9 cellular contexts compared by ENCODE assay signal in the genomic region with DNA sequence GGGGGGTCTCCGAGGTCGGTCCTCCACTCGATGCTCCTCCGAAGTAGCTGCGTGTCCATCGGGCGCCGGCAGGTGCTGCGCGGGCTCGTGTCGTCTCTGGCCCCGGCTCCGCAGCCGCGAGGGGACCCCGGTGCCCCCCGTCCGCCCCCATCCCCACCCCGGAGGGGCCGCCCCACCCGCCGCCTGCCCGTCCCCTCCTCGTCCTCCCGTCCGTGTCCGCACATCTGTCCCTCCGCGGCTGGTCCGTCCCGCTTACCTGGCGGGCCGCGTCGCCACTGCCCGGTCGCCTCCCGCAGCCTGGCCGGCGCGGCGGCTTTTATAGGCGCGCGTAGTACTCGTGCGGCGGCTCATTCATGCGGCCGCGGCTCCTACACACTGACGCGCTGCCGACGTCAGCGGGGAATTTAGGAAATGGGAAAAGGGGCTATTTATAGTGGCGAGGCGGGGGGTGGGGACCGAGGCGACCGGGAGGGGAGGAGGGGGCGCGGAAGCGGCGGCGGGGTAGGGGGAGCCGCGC. TPM values are rescaled to one million over a fixed set of nuclear protein-coding genes. Genes with fewer than 3 reads are reported as not detected.
DNase-seq lines count a peak whose midpoint lies in the region; ATAC-seq, FAIRE-seq and TF ChIP-seq lines count a peak whose summit lies in the region.
"Had no signal": no experiment of that assay in that cellular context is flagged by ENCODE, and none has a peak within 500 bp of the region (broad histone marks: within the 10 kb centered on the region; RNA-seq: fewer than 3 reads in every experiment).

No MANE protein-coding gene starts in this region.

- no peaks in the 10 kb centered on the region; the same call in 2 of the 3 replicates for H3K36me3 Mint-ChIP-seq in GM23338 (ENCODE audit: low read depth)
- H3K36me3 Mint-ChIP-seq in HFFc6 (ENCODE audit: low read depth): no peaks in the 10 kb centered on the region

- H4K20me1 ChIP-seq in GM23338 (replicated peaks; ENCODE audit: insufficient read depth) (no peaks in the 10 kb centered on the region; the same call in 1 of the 2 replicates), HepG2 (ENCODE audit: insufficient read depth, low read length) (peaks cover 18% of the 10 kb centered on the region; the same call in 1 of the 2 replicates)

- in situ Hi-C loops in ACHN (cut with HindIII; ENCODE audit: low pct_ligation_motif_present, low pct_unique_long_range_greater_than_20kb, low sequenced_read_pairs): no loop called here
- in situ Hi-C loops in HepG2 (cut with HindIII; ENCODE audit: extremely low pct_ligation_motif_present, low pct_unique_long_range_greater_than_20kb): no loop called here

- POLR2A ChIA-PET in HepG2 (lab: Yijun Ruan, JAX): no interaction called here

- no peak for FAIRE-seq in HepG2 (lab: Jason Lieb, UNC)

- peak overlapping the region; percentile 73 for H3K4me2 ChIP-seq in GM23338
- peak overlapping the region; percentile 65 for H3K4me2 ChIP-seq in HepG2 (ENCODE audit: low read depth, low read length)

- H3F3A ChIP-seq in GM23338 (replicated peaks; ENCODE audit: low read depth): peaks cover 12% of the 10 kb centered on the region; the same call in 1 of the 2 replicates

- peaks cover 6% of the 10 kb centered on the region; the same call in 1 of the 2 replicates for H3K4me1 ChIP-seq in GM23338 (ENCODE audit: insufficient read depth)
- H3K4me1 ChIP-seq in adrenal gland (replicated peaks in 1 of 2): peaks cover 23 to 42% of the 10 kb centered on the region in 2 donors
- peaks cover 37% of the 10 kb centered on the region for H3K4me1 ChIP-seq in HepG2 (ENCODE audit: insufficient read depth, low read length)

- H3K27ac ChIP-seq in GM23338 (ENCODE audit: low read depth): no peak overlapping the region
- H3K27ac ChIP-seq in adrenal gland: peak overlapping the region in 2 of 5 donors; percentile 24 to 67
- no peak overlapping the region for H3K27ac ChIP-seq in HepG2 (ENCODE audit: extremely low read length, insufficient read depth, low read length)

- H3K27me3 Mint-ChIP-seq in GM23338 (ENCODE audit: insufficient read depth, low read depth, poor library complexity) (peaks cover 58% of the 10 kb centered on the region), HFFc6 (ENCODE audit: insufficient read depth) (peaks cover 2% of the 10 kb centered on the region; the same call in 1 of the 2 replicates)

- 1% methylated on average over 13 to 69 of the region's 69 CpGs; no CpG with 5 or more reads in 1 of the 4 donors for WGBS in adrenal gland, 4 donors
- WGBS in HepG2 (ENCODE audit: low lambda C conversion rate): 11% methylated on average over 22 of the region's 69 CpGs

- no peaks in the 10 kb centered on the region; the same call in 2 of the 3 replicates for H3K9me3 Mint-ChIP-seq in GM23338
- no peaks in the 10 kb centered on the region for H3K9me3 Mint-ChIP-seq in HFFc6

- CTCF ChIA-PET in HepG2 (lab: Yijun Ruan, JAX; ENCODE audit: low intra/inter-chr PET ratio, low total read pairs): no interaction called here

- H3K9ac ChIP-seq in HepG2 (ENCODE audit: insufficient read depth, low read depth, low read length): no peak overlapping the region

- TF ChIP-seq POLR2A in adrenal gland (IDR thresholded peaks at IDR 0.05) (peak; percentile 33 to 41), HepG2 (IDR thresholded peaks at IDR 0.05; ENCODE audit: insufficient read depth in 1 of 2, low read depth in 2 of 2, low read length in 2 of 2) (no peak)

- H3K4me3 ChIP-seq in GM23338 (peak overlapping the region; percentile 50), adrenal gland (peak overlapping the region in 2 of 4 donors; percentile 37 to 73), HepG2 (replicated peaks in 1 of 3; ENCODE audit: insufficient read depth in 1 of 3, low read depth in 2 of 3, low read length in 3 of 3) (peak overlapping the region; percentile 47 to 82 (median 49); a peak in 5 of 6 replicates)

- TF ChIP-seq EP300 in HepG2 (IDR thresholded peaks at IDR 0.05; ENCODE audit: low read depth in 2 of 2, low read length in 2 of 2): no peak
- no peak for TF ChIP-seq EP300 in HepG2 (CRISPR knock-in tag; IDR thresholded peaks at IDR 0.05; ENCODE audit: borderline replicate concordance)

- DNase-seq in ACHN (peak; percentile 40), GM23338 (ENCODE audit: low spot score) (peak; percentile 77), adrenal gland (peak in 5 of 7 donors; percentile 52 to 79 (median 60)), HepG2 (ENCODE audit: low spot score) (no peak), HFFc6 (no peak), SK-N-DZ (ENCODE audit: low spot score) (no peak), hippocampal formation (lab: John Stamatoyannopoulos, UW) (no peak)

- H3K4me1 Mint-ChIP-seq in GM23338 (no peaks in the 10 kb centered on the region; the same call in 2 of the 3 replicates), HFFc6 (ENCODE audit: low read depth) (peaks cover 22% of the 10 kb centered on the region)

- no peaks in the 10 kb centered on the region for H3K79me2 ChIP-seq in GM23338 (replicated peaks; ENCODE audit: insufficient read depth)
- H3K79me2 ChIP-seq in HepG2 (ENCODE audit: insufficient read depth, low read length): no peaks in the 10 kb centered on the region

- no peak overlapping the region for H2AFZ ChIP-seq in GM23338
- no peak overlapping the region for H2AFZ ChIP-seq in HepG2 (ENCODE audit: low read length)

- peaks cover 92% of the 10 kb centered on the region for H3K27me3 ChIP-seq in GM23338 (ENCODE audit: insufficient read depth)
- no peaks in the 10 kb centered on the region for H3K27me3 ChIP-seq in adrenal gland
- H3K27me3 ChIP-seq in HepG2 (ENCODE audit: control insufficient read depth in 1 of 2, insufficient read depth in 2 of 2, low read length in 2 of 2): peaks cover 4 to 28% of the 10 kb centered on the region in 2 experiments; a peak in 4 of 5 replicates

- no peaks in the 10 kb centered on the region for H3K9me3 ChIP-seq in adrenal gland (replicated peaks in 1 of 3)
- no peaks in the 10 kb centered on the region for H3K9me3 ChIP-seq in HepG2 (ENCODE audit: low read length)

- no peaks in the 10 kb centered on the region for H3K9me2 ChIP-seq in GM23338 (ENCODE audit: insufficient read depth)

- no peak for TF ChIP-seq RAD21 in HepG2 (CRISPR knock-in tag; IDR thresholded peaks at IDR 0.05)

- ATAC-seq in GM23338 (0 out of 3 replicates have a peak, but pooled peaks have one; percentile 1), HepG2 (no peak), HG03342 (IDR thresholded peaks at IDR 0.05; ENCODE audit: unreplicated experiment) (no peak)

- H3K4me3 Mint-ChIP-seq in GM23338 (peak overlapping the region; percentile 55; the same call in 2 of the 3 replicates), HFFc6 (no peak overlapping the region)

- TF ChIP-seq CTCF in GM23338 (conservative IDR thresholded peaks at IDR 0.05; ENCODE audit: low read depth in 2 of 2) (no peak), adrenal gland (IDR thresholded peaks at IDR 0.05) (peak in 1 of 6 experiments; percentile 19), HepG2 (CRISPR knock-in tag; IDR thresholded peaks at IDR 0.05) (no peak), HFFc6 (IDR thresholded peaks at IDR 0.05) (no peak; the same call in none of the 2 replicates)

- H3K27ac Mint-ChIP-seq in GM23338 (no peak overlapping the region), HFFc6 (no peak overlapping the region)

- BruUV-seq in HepG2 (replicated peaks; lab: Mats Ljungman, UMichigan): no TSS peak

- no peaks in the 10 kb centered on the region for H3K36me3 ChIP-seq in GM23338 (ENCODE audit: insufficient read depth)
- no peaks in the 10 kb centered on the region for H3K36me3 ChIP-seq in adrenal gland (replicated peaks in 1 of 2)
- no peaks in the 10 kb centered on the region for H3K36me3 ChIP-seq in HepG2 (replicated peaks in 1 of 2; ENCODE audit: control insufficient read depth in 1 of 2, insufficient read depth in 2 of 2, low read length in 2 of 2)

- intact Hi-C loops in adrenal gland (cut with DNase I) (loop anchor here (10.0 kb wide), 2 partner anchors 124 to 234 kb away; no protein-coding TSS in a partner anchor), HepG2 (cut with micrococcal nuclease; ENCODE audit: unreplicated experiment) (no loop called here)

RNA-seq across cellular contexts. Expression of gene HIC1, which starts 4.0 kb away (rescaled TPM):
- total RNA-seq in GM23338 (2014; rRNA removed; shearing (Covaris generic)): 0.17 TPM in 1 of 2 replicates, not detected in the other
- polyA plus RNA-seq in GM23338 (2016; fragmentation: Nextera tagmentation; extraction: Ambion mirVana) (0.23 and 0.26 TPM in 2 replicates), adrenal gland (10 to 100 TPM in 1 of 3 donors, 1 to 10 TPM in 1, under 1 TPM in 1; 0.92 to 16.7 (median 7.7) TPM), HepG2 (2011; rRNA removed) (0.04 and 0.10 TPM in 2 replicates)
- total RNA-seq in adrenal gland (10 to 100 TPM in 7 of 8 donors, 1 to 10 TPM in 1; 9.8 to 61.8 (median 31.5) TPM), HepG2 (2016; rRNA removed; fragmentation: Illumina TruSeq; extraction: Trizol) (0.31 TPM in 1 of 2 replicates, not detected in the other)
- not detected in 2 replicates for total RNA-seq in HepG2 (2016; cell fraction: cytosol; rRNA removed; fragmentation: Illumina TruSeq; extraction: Trizol; ENCODE audit: low read depth)
- 0.12 and 0.26 TPM in 2 replicates for total RNA-seq in HepG2 (2016; cell fraction: insoluble cytoplasmic fraction; rRNA removed; fragmentation: Illumina TruSeq; extraction: Trizol)
- total RNA-seq in HepG2 (2016; cell fraction: membrane; rRNA removed; fragmentation: Illumina TruSeq; extraction: Trizol): 0.06 and 0.07 TPM in 2 replicates
- not detected in 2 replicates for total RNA-seq in HepG2 (2016; cell fraction: nucleus; rRNA removed; fragmentation: Illumina TruSeq; extraction: Trizol)
- 0.09 and 0.12 TPM in 2 replicates for polyA plus RNA-seq in HepG2 (2011; cell fraction: cytosol; rRNA removed)
- polyA plus RNA-seq in HepG2 (2011; cell fraction: nucleus; rRNA removed): 1.1 and 1.2 TPM in 2 replicates
- 0.23 and 0.39 TPM in 2 replicates for polyA plus RNA-seq in HepG2 (2012)
- not detected in 2 replicates for polyA plus RNA-seq in HepG2 (2016; cell fraction: cytosol; fragmentation: Illumina TruSeq; extraction: Trizol; ENCODE audit: low read depth)
- 0.08 TPM in 1 of 2 replicates, not detected in the other for polyA plus RNA-seq in HepG2 (2016; cell fraction: insoluble cytoplasmic fraction; fragmentation: Illumina TruSeq; extraction: Trizol; ENCODE audit: low read depth)
- 0.06 and 0.09 TPM in 2 replicates for polyA plus RNA-seq in HepG2 (2016; cell fraction: membrane; fragmentation: Illumina TruSeq; extraction: Trizol; ENCODE audit: low read depth)
- polyA plus RNA-seq in HepG2 (2016; cell fraction: nucleus; fragmentation: Illumina TruSeq; extraction: Trizol; ENCODE audit: insufficient read depth, low read depth): 0.84 TPM in 1 of 2 replicates, not detected in the other
- polyA minus RNA-seq in HepG2 (2011; rRNA and poly(A)+ RNA removed; ENCODE audit: low replicate concordance): 0.12 and 0.56 TPM in 2 replicates
- polyA minus RNA-seq in HepG2 (2011; cell fraction: cytosol; rRNA and poly(A)+ RNA removed): not detected in 2 replicates
- 0.12 and 0.13 TPM in 2 replicates for polyA minus RNA-seq in HepG2 (2011; cell fraction: nucleus; rRNA and poly(A)+ RNA removed)
- total RNA-seq in HFFc6 (2021; fragmentation: NEBNext Ultra II Directional; extraction: Animal tissue kit (Norgen Biotek cat#: 25700)): 10 to 100 TPM; 42.7 to 51.9 (median 48.0) TPM
- polyA plus RNA-seq in SK-N-DZ (2014; cell fraction: cytosol; rRNA removed): 0.89 and 4.4 TPM in 2 replicates
- polyA plus RNA-seq in SK-N-DZ (2014; cell fraction: nucleus; rRNA removed): 9.0 and 14.7 TPM in 2 replicates

RNA-seq across cellular contexts. Expression of gene OVCA2, which starts 9.1 kb away (rescaled TPM):
- total RNA-seq in GM23338 (2014; rRNA removed; shearing (Covaris generic)): 21.3 and 24.8 TPM in 2 replicates
- 14.9 and 15.9 TPM in 2 replicates for polyA plus RNA-seq in GM23338 (2016; fragmentation: Nextera tagmentation; extraction: Ambion mirVana)
- total RNA-seq in adrenal gland: 10 to 100 TPM; 37.2 to 75.9 (median 55.6) TPM
- polyA plus RNA-seq in adrenal gland: 100 to 1,000 TPM in 2 of 3 donors, 10 to 100 TPM in 1; 57.5 to 155 (median 102) TPM
- total RNA-seq in HepG2 (2016; rRNA removed; fragmentation: Illumina TruSeq; extraction: Trizol): 28.2 and 28.5 TPM in 2 replicates
- total RNA-seq in HepG2 (2016; cell fraction: cytosol; rRNA removed; fragmentation: Illumina TruSeq; extraction: Trizol; ENCODE audit: low read depth): 14.6 and 20.0 TPM in 2 replicates
- total RNA-seq in HepG2 (2016; cell fraction: insoluble cytoplasmic fraction; rRNA removed; fragmentation: Illumina TruSeq; extraction: Trizol): 30.5 and 31.5 TPM in 2 replicates
- 29.3 and 32.1 TPM in 2 replicates for total RNA-seq in HepG2 (2016; cell fraction: membrane; rRNA removed; fragmentation: Illumina TruSeq; extraction: Trizol)
- total RNA-seq in HepG2 (2016; cell fraction: nucleus; rRNA removed; fragmentation: Illumina TruSeq; extraction: Trizol): 13.5 and 15.0 TPM in 2 replicates
- polyA plus RNA-seq in HepG2 (2011; rRNA removed): 23.7 and 30.7 TPM in 2 replicates
- 28.7 and 32.0 TPM in 2 replicates for polyA plus RNA-seq in HepG2 (2011; cell fraction: cytosol; rRNA removed)
- 12.2 and 17.3 TPM in 2 replicates for polyA plus RNA-seq in HepG2 (2011; cell fraction: nucleus; rRNA removed)
- 7.1 and 10.8 TPM in 2 replicates for polyA plus RNA-seq in HepG2 (2012)
- 21.4 and 25.7 TPM in 2 replicates for polyA plus RNA-seq in HepG2 (2016; cell fraction: cytosol; fragmentation: Illumina TruSeq; extraction: Trizol; ENCODE audit: low read depth)
- 30.2 and 32.2 TPM in 2 replicates for polyA plus RNA-seq in HepG2 (2016; cell fraction: insoluble cytoplasmic fraction; fragmentation: Illumina TruSeq; extraction: Trizol; ENCODE audit: low read depth)
- 25.8 and 29.0 TPM in 2 replicates for polyA plus RNA-seq in HepG2 (2016; cell fraction: membrane; fragmentation: Illumina TruSeq; extraction: Trizol; ENCODE audit: low read depth)
- 19.9 and 28.4 TPM in 2 replicates for polyA plus RNA-seq in HepG2 (2016; cell fraction: nucleus; fragmentation: Illumina TruSeq; extraction: Trizol; ENCODE audit: insufficient read depth, low read depth)
- 18.1 and 38.8 TPM in 2 replicates for polyA minus RNA-seq in HepG2 (2011; rRNA and poly(A)+ RNA removed; ENCODE audit: low replicate concordance)
- 2.6 and 5.9 TPM in 2 replicates for polyA minus RNA-seq in HepG2 (2011; cell fraction: cytosol; rRNA and poly(A)+ RNA removed)
- polyA minus RNA-seq in HepG2 (2011; cell fraction: nucleus; rRNA and poly(A)+ RNA removed): 1.7 TPM in 1 of 2 replicates, not detected in the other
- 10 to 100 TPM; 39.5 to 44.3 (median 41.7) TPM for total RNA-seq in HFFc6 (2021; fragmentation: NEBNext Ultra II Directional; extraction: Animal tissue kit (Norgen Biotek cat#: 25700))
- polyA plus RNA-seq in SK-N-DZ (2014; cell fraction: cytosol; rRNA removed): 40.6 and 46.7 TPM in 2 replicates
- polyA plus RNA-seq in SK-N-DZ (2014; cell fraction: nucleus; rRNA removed): 28.2 and 44.6 TPM in 2 replicates

RNA-seq across cellular contexts. Expression of gene DPH1, which starts 21.0 kb away (rescaled TPM):
- total RNA-seq in GM23338 (2014; rRNA removed; shearing (Covaris generic)): 22.3 and 28.2 TPM in 2 replicates
- polyA plus RNA-seq in GM23338 (2016; fragmentation: Nextera tagmentation; extraction: Ambion mirVana) (9.0 and 11.8 TPM in 2 replicates), adrenal gland (100 to 1,000 TPM in 1 of 3 donors, 10 to 100 TPM in 2; 34.3 to 100 (median 69.7) TPM), HepG2 (2011; rRNA removed) (42.8 and 49.5 TPM in 2 replicates)
- total RNA-seq in adrenal gland (10 to 100 TPM; 37.7 to 65.3 (median 57.7) TPM), HepG2 (2016; rRNA removed; fragmentation: Illumina TruSeq; extraction: Trizol) (14.5 and 25.3 TPM in 2 replicates)
- 12.1 and 14.2 TPM in 2 replicates for total RNA-seq in HepG2 (2016; cell fraction: cytosol; rRNA removed; fragmentation: Illumina TruSeq; extraction: Trizol; ENCODE audit: low read depth)
- total RNA-seq in HepG2 (2016; cell fraction: insoluble cytoplasmic fraction; rRNA removed; fragmentation: Illumina TruSeq; extraction: Trizol): 12.8 and 22.5 TPM in 2 replicates
- 10.3 and 14.0 TPM in 2 replicates for total RNA-seq in HepG2 (2016; cell fraction: membrane; rRNA removed; fragmentation: Illumina TruSeq; extraction: Trizol)
- 16.5 and 22.6 TPM in 2 replicates for total RNA-seq in HepG2 (2016; cell fraction: nucleus; rRNA removed; fragmentation: Illumina TruSeq; extraction: Trizol)
- polyA plus RNA-seq in HepG2 (2011; cell fraction: cytosol; rRNA removed): 18.9 and 24.7 TPM in 2 replicates
- polyA plus RNA-seq in HepG2 (2011; cell fraction: nucleus; rRNA removed): 184 and 197 TPM in 2 replicates
- 22.1 and 23.1 TPM in 2 replicates for polyA plus RNA-seq in HepG2 (2012)
- polyA plus RNA-seq in HepG2 (2016; cell fraction: cytosol; fragmentation: Illumina TruSeq; extraction: Trizol; ENCODE audit: low read depth): 2.9 and 3.9 TPM in 2 replicates
- 12.2 and 15.0 TPM in 2 replicates for polyA plus RNA-seq in HepG2 (2016; cell fraction: insoluble cytoplasmic fraction; fragmentation: Illumina TruSeq; extraction: Trizol; ENCODE audit: low read depth)
- 3.9 and 4.7 TPM in 2 replicates for polyA plus RNA-seq in HepG2 (2016; cell fraction: membrane; fragmentation: Illumina TruSeq; extraction: Trizol; ENCODE audit: low read depth)
- 54.3 and 66.6 TPM in 2 replicates for polyA plus RNA-seq in HepG2 (2016; cell fraction: nucleus; fragmentation: Illumina TruSeq; extraction: Trizol; ENCODE audit: insufficient read depth, low read depth)
- polyA minus RNA-seq in HepG2 (2011; rRNA and poly(A)+ RNA removed; ENCODE audit: low replicate concordance): 82.1 and 106 TPM in 2 replicates
- 15.1 and 19.0 TPM in 2 replicates for polyA minus RNA-seq in HepG2 (2011; cell fraction: cytosol; rRNA and poly(A)+ RNA removed)
- polyA minus RNA-seq in HepG2 (2011; cell fraction: nucleus; rRNA and poly(A)+ RNA removed): 33.1 and 46.4 TPM in 2 replicates
- 10 to 100 TPM; 65.9 to 81.6 (median 71.8) TPM for total RNA-seq in HFFc6 (2021; fragmentation: NEBNext Ultra II Directional; extraction: Animal tissue kit (Norgen Biotek cat#: 25700))
- 48.4 and 48.9 TPM in 2 replicates for polyA plus RNA-seq in SK-N-DZ (2014; cell fraction: cytosol; rRNA removed)
- 129 and 146 TPM in 2 replicates for polyA plus RNA-seq in SK-N-DZ (2014; cell fraction: nucleus; rRNA removed)

RNA-seq across cellular contexts. Expression of gene RTN4RL1, which starts 25.8 kb away (rescaled TPM):
- 0.17 TPM in 1 of 2 replicates, not detected in the other for total RNA-seq in GM23338 (2014; rRNA removed; shearing (Covaris generic))
- not detected in 2 replicates for polyA plus RNA-seq in GM23338 (2016; fragmentation: Nextera tagmentation; extraction: Ambion mirVana)
- total RNA-seq in adrenal gland: 1 to 10 TPM; 5.1 to 9.4 (median 8.0) TPM
- polyA plus RNA-seq in adrenal gland: 1 to 10 TPM; 1.8 to 2.4 (median 1.9) TPM
- not detected in 2 replicates for total RNA-seq in HepG2 (2016; rRNA removed; fragmentation: Illumina TruSeq; extraction: Trizol)
- total RNA-seq in HepG2 (2016; cell fraction: cytosol; rRNA removed; fragmentation: Illumina TruSeq; extraction: Trizol; ENCODE audit: low read depth): not detected in 2 replicates
- total RNA-seq in HepG2 (2016; cell fraction: insoluble cytoplasmic fraction; rRNA removed; fragmentation: Illumina TruSeq; extraction: Trizol): not detected in 2 replicates
- not detected in 2 replicates for total RNA-seq in HepG2 (2016; cell fraction: membrane; rRNA removed; fragmentation: Illumina TruSeq; extraction: Trizol)
- total RNA-seq in HepG2 (2016; cell fraction: nucleus; rRNA removed; fragmentation: Illumina TruSeq; extraction: Trizol): not detected in 2 replicates
- 0.01 TPM in 1 of 2 replicates, not detected in the other for polyA plus RNA-seq in HepG2 (2011; rRNA removed)
- not detected in 2 replicates for polyA plus RNA-seq in HepG2 (2011; cell fraction: cytosol; rRNA removed)
- not detected in 2 replicates for polyA plus RNA-seq in HepG2 (2011; cell fraction: nucleus; rRNA removed)
- not detected in 2 replicates for polyA plus RNA-seq in HepG2 (2012)
- not detected in 2 replicates for polyA plus RNA-seq in HepG2 (2016; cell fraction: cytosol; fragmentation: Illumina TruSeq; extraction: Trizol; ENCODE audit: low read depth)
- polyA plus RNA-seq in HepG2 (2016; cell fraction: insoluble cytoplasmic fraction; fragmentation: Illumina TruSeq; extraction: Trizol; ENCODE audit: low read depth): not detected in 2 replicates
- 0.05 TPM in 1 of 2 replicates, not detected in the other for polyA plus RNA-seq in HepG2 (2016; cell fraction: membrane; fragmentation: Illumina TruSeq; extraction: Trizol; ENCODE audit: low read depth)
- polyA plus RNA-seq in HepG2 (2016; cell fraction: nucleus; fragmentation: Illumina TruSeq; extraction: Trizol; ENCODE audit: insufficient read depth, low read depth): not detected in 2 replicates
- 0.08 TPM in 1 of 2 replicates, not detected in the other for polyA minus RNA-seq in HepG2 (2011; rRNA and poly(A)+ RNA removed; ENCODE audit: low replicate concordance)
- polyA minus RNA-seq in HepG2 (2011; cell fraction: cytosol; rRNA and poly(A)+ RNA removed): not detected in 2 replicates
- not detected in 2 replicates for polyA minus RNA-seq in HepG2 (2011; cell fraction: nucleus; rRNA and poly(A)+ RNA removed)
- under 1 TPM; 0.33 to 0.60 (median 0.39) TPM for total RNA-seq in HFFc6 (2021; fragmentation: NEBNext Ultra II Directional; extraction: Animal tissue kit (Norgen Biotek cat#: 25700))
- polyA plus RNA-seq in SK-N-DZ (2014; cell fraction: cytosol; rRNA removed): not detected in 2 replicates
- 0.34 TPM in 1 of 2 replicates, not detected in the other for polyA plus RNA-seq in SK-N-DZ (2014; cell fraction: nucleus; rRNA removed)
- total RNA-seq: glomerular endothelial cell had no signal

Comparison
In these comparisons a context has a peak if more than half of its experiments do, and no peak if none do; other contexts are left out.
1. DNase-seq: peak in ACHN (single experiment), GM23338 (single experiment) and adrenal gland (5 of 7); none in HepG2 (single experiment), HFFc6 (single experiment), SK-N-DZ (single experiment) and hippocampal formation (0 of 2).
2. POLR2A ChIP-seq: peak in adrenal gland (2 of 2); none in HepG2 (0 of 2).